ENCODE assay signal across 34 cellular contexts in the genomic region with DNA sequence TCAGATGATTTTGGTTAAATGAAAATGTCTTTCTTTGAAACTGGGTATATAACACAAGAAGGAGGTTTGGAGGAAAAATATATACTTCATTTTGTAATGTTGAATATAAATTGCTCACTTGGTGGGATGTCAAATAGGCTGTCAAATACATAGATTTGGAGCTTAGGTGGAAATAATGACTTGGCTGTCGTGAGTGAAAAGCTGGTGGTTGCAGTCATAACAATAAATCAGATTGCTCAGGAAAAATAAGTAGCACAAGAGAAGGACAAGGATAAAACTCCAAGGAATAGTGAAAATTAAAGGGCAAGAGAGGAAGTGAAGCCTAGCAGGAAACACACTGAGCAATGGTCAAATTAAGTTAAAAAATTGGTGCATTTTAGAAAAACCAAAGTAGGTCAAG.
"Had no signal": no experiment of that assay in that cellular context is flagged by ENCODE, and none has a peak within 500 bp of the region (broad histone marks: within the 10 kb centered on the region; RNA-seq: fewer than 3 reads in every experiment).

No MANE protein-coding gene starts in this region.

- H3K4me2 ChIP-seq: KMS-11 had no signal

- H3K4me3 ChIP-seq: MG63 had no signal

- H3K27ac ChIP-seq: KMS-11 had no signal

- H3K27me3 ChIP-seq: MG63 had no signal

- H3K36me3 ChIP-seq: MG63 had no signal

- DNase-seq: Karpas-422, Kasumi-1, MG63, MM.1S, MV-4-11, NCI-H1048, NCI-H1092, NCI-H1092 treated with DMSO at 0.1 percent for 48 hours, NCI-H1105, NCI-H1105 treated with DMSO at 0.1 percent for 48 hours, NCI-H1417, NCI-H1417 treated with DMSO at 0.1 percent for 48 hours, NCI-H1436, NCI-H1436 treated with DMSO at 0.1 percent for 48 hours, NCI-H146, NCI-H1694, NCI-H1694 treated with DMSO at 0.1 percent for 48 hours, NCI-H187, NCI-H187 treated with DMSO at 0.1 percent for 48 hours, NCI-H1930, NCI-H2029, NCI-H2029 treated with DMSO at 0.1 percent for 48 hours, NCI-H2081, NCI-H2081 treated with DMSO at 0.1 percent for 48 hours, NCI-H2107, NCI-H2171, NCI-H2171 treated with DMSO at 0.1 percent for 48 hours, NCI-H226, NCI-H345, NCI-H446, NCI-H446 treated with DMSO at 0.1 percent for 48 hours, NCI-H510A, NCI-H510A treated with DMSO at 0.1 percent for 48 hours had no signal

- H3K9ac ChIP-seq: KMS-11 had no signal
